ENCODE assay signal across 1 cellular context in genomic region chr11:75208444-75208843, GRCh38.
TF ChIP-seq lines count a peak whose summit lies in the region.

No MANE protein-coding gene starts in this region.

TF ChIP-seq in K562, 482 proteins besides CTCF, POLR2A, EP300 and RAD21 (continued from another document):
- TF ChIP-seq ZBTB11 (CRISPR knock-in tag; IDR thresholded peaks at IDR 0.05) (peak in 1 of 3 experiments; percentile 78; a peak in 2 of 6 replicates), EP400 (IDR thresholded peaks at IDR 0.05) (no peak), ZNF347 (CRISPR knock-in tag; IDR thresholded peaks at IDR 0.05; ENCODE audit: low read depth) (no peak), HDAC2 (IDR thresholded peaks at IDR 0.05) (peak; percentile 98), SMAD1 (IDR thresholded peaks at IDR 0.05; ENCODE audit: low read depth, low read length, partially characterized antibody) (no peak), ZNF589 (CRISPR knock-in tag; IDR thresholded peaks at IDR 0.05; ENCODE audit: low read depth) (peak; percentile 73; the same call in 1 of the 2 replicates), HES1 (IDR thresholded peaks at IDR 0.05; ENCODE audit: low read depth) (peak; percentile 37; the same call in 1 of the 2 replicates), FOXM1 (IDR thresholded peaks at IDR 0.05; ENCODE audit: low read depth) (peak; percentile 81), FOXM1 (CRISPR knock-in tag; IDR thresholded peaks at IDR 0.05; ENCODE audit: low read depth) (no peak), ZC3H8 (IDR thresholded peaks at IDR 0.05) (no peak)
